Comparison of ENCODE assay signal across 34 cellular contexts in genomic region chr14:67916430-67916829, GRCh38.
"Had no signal": no experiment of that assay in that cellular context is flagged by ENCODE, and none has a peak within 500 bp of the region (broad histone marks: within the 10 kb centered on the region; RNA-seq: fewer than 3 reads in every experiment).

No MANE protein-coding gene starts in this region.

- H3K4me1 ChIP-seq: adrenal gland, breast epithelium had no signal

- DNase-seq: activated effector memory CD4-positive, alpha-beta T cell treated with anti-CD3 and anti-CD28 coated beads, Interleukin-2, amount 50 U/mL, for 16 hours; activated effector memory CD4-positive, alpha-beta T cell treated with Interleukin-2 at 50 U/mL for 16 hours; activated gamma-delta T cell; activated gamma-delta T cell treated with Interleukin-2 at 50 U/mL for 16 hours; activated naive CD4-positive, alpha-beta T cell; activated naive CD4-positive, alpha-beta T cell treated with anti-CD3 and anti-CD28 coated beads for 36 hours; activated naive CD4-positive, alpha-beta T cell treated with anti-CD3 and anti-CD28 coated beads, Interleukin-2, amount 10 ng/mL, durations not matched to agents 7 days and 5 days; activated naive CD4-positive, alpha-beta T cell treated with anti-CD3 and anti-CD28 coated beads, Interleukin-2, amount 50 U/mL, for 16 hours; activated naive CD4-positive, alpha-beta T cell treated with Interleukin-2 at 50 U/mL for 16 hours; activated naive CD8-positive, alpha-beta T cell treated with anti-CD3 and anti-CD28 coated beads for 36 hours; activated naive CD8-positive, alpha-beta T cell treated with anti-CD3 and anti-CD28 coated beads, Interleukin-2, amount 10 ng/mL, durations not matched to agents 7 days and 5 days; activated naive CD8-positive, alpha-beta T cell treated with anti-CD3 and anti-CD28 coated beads, Interleukin-2, amount 50 U/mL, for 24 hours; activated T-cell treated with anti-CD3 and anti-CD28 coated beads for 4 hours; activated T-cell treated with anti-CD3 and anti-CD28 coated beads, Interleukin-2, amount 50 U/mL, for 1 hour; activated T-cell treated with anti-CD3 and anti-CD28 coated beads, Interleukin-2, amount 50 U/mL, for 24 hours; activated T-cell treated with anti-CD3 and anti-CD28 coated beads, Interleukin-2, amount 50 U/mL, for 4 hours; activated T-cell treated with anti-CD3 and anti-CD28 coated beads, Interleukin-2, amount 50 U/mL, for 48 hours; activated T-cell treated with anti-CD3 and anti-CD28 coated beads, Interleukin-2, amount 50 U/mL, for 72 hours; adrenal gland; amniotic stem cell; amygdala; anterior cingulate cortex; aorta; body of pancreas; brain microvascular endothelial cell; central memory CD4-positive, alpha-beta T cell; cerebellar nuclear complex had no signal

- H3K36me3 ChIP-seq: adrenal gland, ascending aorta, brain microvascular endothelial cell, breast epithelium, cardiac muscle cell had no signal

- H3K27ac ChIP-seq: adrenal gland, ascending aorta, body of pancreas, brain microvascular endothelial cell, breast epithelium, cardiac muscle cell had no signal

- H3K4me3 ChIP-seq: adrenal gland, ascending aorta, body of pancreas, breast epithelium, cardiac muscle cell had no signal

- H3K27me3 ChIP-seq: adrenal gland, ascending aorta, body of pancreas, brain microvascular endothelial cell, breast epithelium, cardiac muscle cell had no signal

- FAIRE-seq: astrocyte, bronchial epithelial cell had no signal

- H3K9me3 ChIP-seq: adrenal gland, ascending aorta, body of pancreas, breast epithelium had no signal

- ATAC-seq: activated naive CD4-positive, alpha-beta T cell treated with anti-CD3 and anti-CD28 coated beads, Interleukin-2, amount 50 U/mL, for 72 hours; activated naive CD8-positive, alpha-beta T cell treated with anti-CD3 and anti-CD28 coated beads, Interleukin-2, amount 50 U/mL, for 24 hours; activated T-cell treated with anti-CD3 and anti-CD28 coated beads, Interleukin-2, amount 50 U/mL, for 4 hours; activated T-cell treated with anti-CD3 and anti-CD28 coated beads, Interleukin-2, amount 50 U/mL, for 72 hours; activated T-helper 17 cell treated with anti-CD3 and anti-CD28 coated beads, Interleukin-2, amount 50 U/mL, for 72 hours; body of pancreas had no signal
